ENCODE assay signal across 1 cellular context in genomic region chrX:143634373-143634685, GRCh38.
TF ChIP-seq lines count a peak whose summit lies in the region.

No MANE protein-coding gene starts in this region.

TF ChIP-seq in HepG2, 621 proteins besides CTCF, POLR2A, EP300 and RAD21 (continued from another document):
- no peak for TF ChIP-seq GATAD2A (CRISPR knock-in tag; IDR thresholded peaks at IDR 0.05)
- TF ChIP-seq PBX2 (CRISPR knock-in tag; IDR thresholded peaks at IDR 0.05) = no peak
- no peak for TF ChIP-seq ZNF776 (CRISPR knock-in tag; IDR thresholded peaks at IDR 0.05)
- no peak for TF ChIP-seq KLF15 (CRISPR knock-in tag; IDR thresholded peaks at IDR 0.05; ENCODE audit: borderline replicate concordance)
- TF ChIP-seq ZNF280D (CRISPR knock-in tag; IDR thresholded peaks at IDR 0.05) = no peak
